Comparison of ENCODE assay signal across 1 cellular context in genomic region chr20:38127011-38127621, GRCh38.
TF ChIP-seq lines count a peak whose summit lies in the region.

No MANE protein-coding gene starts in this region.

TF ChIP-seq in HepG2, 621 proteins besides CTCF, POLR2A, EP300 and RAD21 (continued from another document):
- TF ChIP-seq, protein P1, sequence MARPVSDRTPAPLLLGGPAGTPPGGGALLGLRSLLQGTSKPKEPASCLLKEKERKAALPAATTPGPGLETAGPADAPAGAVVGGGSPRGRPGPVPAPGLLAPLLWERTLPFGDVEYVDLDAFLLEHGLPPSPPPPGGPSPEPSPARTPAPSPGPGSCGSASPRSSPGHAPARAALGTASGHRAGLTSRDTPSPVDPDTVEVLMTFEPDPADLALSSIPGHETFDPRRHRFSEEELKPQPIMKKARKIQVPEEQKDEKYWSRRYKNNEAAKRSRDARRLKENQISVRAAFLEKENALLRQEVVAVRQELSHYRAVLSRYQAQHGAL (CRISPR knock-in tag; IDR thresholded peaks at IDR 0.05; ENCODE audit: not compliant biosample characterization): no peak
- 0 out of 2 replicates have a peak, but pooled peaks have one; percentile 62 for TF ChIP-seq ZNF501 (CRISPR knock-in tag; IDR thresholded peaks at IDR 0.05)
- TF ChIP-seq PHF21A (CRISPR knock-in tag; IDR thresholded peaks at IDR 0.05): 0 out of 2 replicates have a peak, but pooled peaks have one; percentile 25
- no peak for TF ChIP-seq TP53 (CRISPR knock-in tag; conservative IDR thresholded peaks at IDR 0.05)
- 0 out of 2 replicates have a peak, but pooled peaks have one; percentile 44 for TF ChIP-seq ZIK1 (CRISPR knock-in tag; IDR thresholded peaks at IDR 0.05; ENCODE audit: borderline replicate concordance, low read depth)
- peak; percentile 65 for TF ChIP-seq FOSL2 (CRISPR knock-in tag; IDR thresholded peaks at IDR 0.05)
- no peak for TF ChIP-seq ZNF567 (CRISPR knock-in tag; IDR thresholded peaks at IDR 0.05; ENCODE audit: borderline replicate concordance)
- no peak for TF ChIP-seq SIN3A (IDR thresholded peaks at IDR 0.05; ENCODE audit: borderline replicate concordance, low read depth, low read length)
- no peak for TF ChIP-seq JUNB (CRISPR knock-in tag; IDR thresholded peaks at IDR 0.05; ENCODE audit: borderline replicate concordance)
